ENCODE assay signal across 16 cellular contexts in genomic region chr17:52410781-52411180, GRCh38.
"Had no signal": no experiment of that assay in that cellular context is flagged by ENCODE, and none has a peak within 500 bp of the region (broad histone marks: within the 10 kb centered on the region; RNA-seq: fewer than 3 reads in every experiment).

No MANE protein-coding gene starts in this region.

- H3K36me3 Mint-ChIP-seq: naive thymus-derived CD8-positive, alpha-beta T cell; stimulated activated effector memory CD8-positive, alpha-beta T cell treated with anti-CD3 and anti-CD28 coated beads, Interleukin-12 subunit alpha, Interleukin-12 subunit beta, amount 100 ng/mL, for 72 hours had no signal

- H3K4me1 Mint-ChIP-seq: endodermal cell; naive thymus-derived CD8-positive, alpha-beta T cell; stimulated activated effector memory CD8-positive, alpha-beta T cell treated with anti-CD3 and anti-CD28 coated beads, Interleukin-12 subunit alpha, Interleukin-12 subunit beta, amount 100 ng/mL, for 72 hours had no signal

- H3K4me3 ChIP-seq: smooth muscle cell, tibial artery, vagina had no signal

- DNase-seq: activated effector memory CD4-positive, alpha-beta T cell treated with Interleukin-2 at 50 U/mL for 16 hours; activated T-cell treated with anti-CD3 and anti-CD28 coated beads, Interleukin-2, amount 50 U/mL, for 24 hours; amniotic stem cell; brain microvascular endothelial cell; dermis blood vessel endothelial cell; endodermal cell; hypothalamus; left cardiac atrium; naive thymus-derived CD8-positive, alpha-beta T cell; right cardiac atrium; tibial artery had no signal

- H3K27me3 ChIP-seq: brain microvascular endothelial cell, tibial artery, vagina had no signal

- H3K27me3 Mint-ChIP-seq: activated T-cell treated with anti-CD3 and anti-CD28 coated beads, Interleukin-2, amount 50 U/mL, for 24 hours; naive thymus-derived CD8-positive, alpha-beta T cell had no signal

- H3K4me3 Mint-ChIP-seq: activated T-cell treated with anti-CD3 and anti-CD28 coated beads, Interleukin-2, amount 50 U/mL, for 24 hours; endodermal cell; naive thymus-derived CD8-positive, alpha-beta T cell; stimulated activated effector memory CD8-positive, alpha-beta T cell treated with anti-CD3 and anti-CD28 coated beads, Interleukin-12 subunit alpha, Interleukin-12 subunit beta, amount 100 ng/mL, for 72 hours had no signal

- H3K4me2 ChIP-seq: smooth muscle cell had no signal

- ATAC-seq: activated CD4-positive, CD25-positive, alpha-beta regulatory T cell treated with anti-CD3 and anti-CD28 coated beads, Interleukin-2, amount 50 U/mL, for 24 hours; activated naive CD4-positive, alpha-beta T cell treated with anti-CD3 and anti-CD28 coated beads, Interleukin-2, amount 50 U/mL, for 72 hours; naive thymus-derived CD8-positive, alpha-beta T cell; right cardiac atrium; stimulated activated effector memory CD8-positive, alpha-beta T cell treated with anti-CD3 and anti-CD28 coated beads, Interleukin-12 subunit alpha, Interleukin-12 subunit beta, amount 100 ng/mL, for 72 hours had no signal

- H3K27ac Mint-ChIP-seq: activated naive CD4-positive, alpha-beta T cell treated with anti-CD3 and anti-CD28 coated beads, Interleukin-2, amount 50 U/mL, for 72 hours; activated T-cell treated with anti-CD3 and anti-CD28 coated beads, Interleukin-2, amount 50 U/mL, for 24 hours; endodermal cell; naive thymus-derived CD8-positive, alpha-beta T cell; stimulated activated effector memory CD8-positive, alpha-beta T cell treated with anti-CD3 and anti-CD28 coated beads, Interleukin-12 subunit alpha, Interleukin-12 subunit beta, amount 100 ng/mL, for 72 hours had no signal

- H3K4me1 ChIP-seq: tibial artery, vagina had no signal

- H3K27ac ChIP-seq: brain microvascular endothelial cell, tibial artery, vagina had no signal

- H3K9me3 ChIP-seq: tibial artery, vagina had no signal

- H3K36me3 ChIP-seq: brain microvascular endothelial cell, tibial artery, vagina had no signal
